ENCODE assay signal across 1 cellular context in genomic region chr6:157787080-157787479, GRCh38.
TF ChIP-seq lines count a peak whose summit lies in the region.

No MANE protein-coding gene starts in this region.

TF ChIP-seq in HepG2, 621 proteins besides CTCF, POLR2A, EP300 and RAD21 (continued from another document):
- TF ChIP-seq, protein P1, sequence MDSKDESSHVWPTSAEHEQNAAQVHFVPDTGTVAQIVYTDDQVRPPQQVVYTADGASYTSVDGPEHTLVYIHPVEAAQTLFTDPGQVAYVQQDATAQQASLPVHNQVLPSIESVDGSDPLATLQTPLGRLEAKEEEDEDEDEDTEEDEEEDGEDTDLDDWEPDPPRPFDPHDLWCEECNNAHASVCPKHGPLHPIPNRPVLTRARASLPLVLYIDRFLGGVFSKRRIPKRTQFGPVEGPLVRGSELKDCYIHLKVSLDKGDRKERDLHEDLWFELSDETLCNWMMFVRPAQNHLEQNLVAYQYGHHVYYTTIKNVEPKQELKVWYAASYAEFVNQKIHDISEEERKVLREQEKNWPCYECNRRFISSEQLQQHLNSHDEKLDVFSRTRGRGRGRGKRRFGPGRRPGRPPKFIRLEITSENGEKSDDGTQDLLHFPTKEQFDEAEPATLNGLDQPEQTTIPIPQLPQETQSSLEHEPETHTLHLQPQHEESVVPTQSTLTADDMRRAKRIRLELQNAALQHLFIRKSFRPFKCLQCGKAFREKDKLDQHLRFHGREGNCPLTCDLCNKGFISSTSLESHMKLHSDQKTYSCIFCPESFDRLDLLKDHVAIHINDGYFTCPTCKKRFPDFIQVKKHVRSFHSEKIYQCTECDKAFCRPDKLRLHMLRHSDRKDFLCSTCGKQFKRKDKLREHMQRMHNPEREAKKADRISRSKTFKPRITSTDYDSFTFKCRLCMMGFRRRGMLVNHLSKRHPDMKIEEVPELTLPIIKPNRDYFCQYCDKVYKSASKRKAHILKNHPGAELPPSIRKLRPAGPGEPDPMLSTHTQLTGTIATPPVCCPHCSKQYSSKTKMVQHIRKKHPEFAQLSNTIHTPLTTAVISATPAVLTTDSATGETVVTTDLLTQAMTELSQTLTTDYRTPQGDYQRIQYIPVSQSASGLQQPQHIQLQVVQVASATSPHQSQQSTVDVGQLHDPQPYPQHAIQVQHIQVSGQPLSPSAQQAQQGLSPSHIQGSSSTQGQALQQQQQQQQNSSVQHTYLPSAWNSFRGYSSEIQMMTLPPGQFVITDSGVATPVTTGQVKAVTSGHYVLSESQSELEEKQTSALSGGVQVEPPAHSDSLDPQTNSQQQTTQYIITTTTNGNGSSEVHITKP (CRISPR knock-in tag; IDR thresholded peaks at IDR 0.05; ENCODE audit: low read depth) = no peak
- 0 out of 2 replicates have a peak, but pooled peaks have one; percentile 16 for TF ChIP-seq AHDC1 (CRISPR knock-in tag; IDR thresholded peaks at IDR 0.05; ENCODE audit: borderline replicate concordance)
- TF ChIP-seq, protein P2, sequence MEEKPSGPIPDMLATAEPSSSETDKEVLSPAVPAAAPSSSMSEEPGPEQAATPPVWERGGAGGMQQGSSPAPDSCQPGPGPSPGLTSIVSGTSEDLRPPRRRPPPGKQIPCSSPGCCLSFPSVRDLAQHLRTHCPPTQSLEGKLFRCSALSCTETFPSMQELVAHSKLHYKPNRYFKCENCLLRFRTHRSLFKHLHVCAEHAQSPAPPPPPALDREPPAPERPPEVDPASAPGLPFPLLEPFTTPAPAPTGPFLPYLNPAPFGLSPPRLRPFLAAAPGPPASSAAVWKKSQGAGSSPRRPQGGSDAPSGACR (CRISPR knock-in tag; IDR thresholded peaks at IDR 0.05) = no peak
- no peak for TF ChIP-seq SP4 (CRISPR knock-in tag; IDR thresholded peaks at IDR 0.05)
- TF ChIP-seq AGO2 (optimal IDR thresholded peaks at IDR 0.05; ENCODE audit: low read depth, low read length) = no peak
- TF ChIP-seq, protein P3, sequence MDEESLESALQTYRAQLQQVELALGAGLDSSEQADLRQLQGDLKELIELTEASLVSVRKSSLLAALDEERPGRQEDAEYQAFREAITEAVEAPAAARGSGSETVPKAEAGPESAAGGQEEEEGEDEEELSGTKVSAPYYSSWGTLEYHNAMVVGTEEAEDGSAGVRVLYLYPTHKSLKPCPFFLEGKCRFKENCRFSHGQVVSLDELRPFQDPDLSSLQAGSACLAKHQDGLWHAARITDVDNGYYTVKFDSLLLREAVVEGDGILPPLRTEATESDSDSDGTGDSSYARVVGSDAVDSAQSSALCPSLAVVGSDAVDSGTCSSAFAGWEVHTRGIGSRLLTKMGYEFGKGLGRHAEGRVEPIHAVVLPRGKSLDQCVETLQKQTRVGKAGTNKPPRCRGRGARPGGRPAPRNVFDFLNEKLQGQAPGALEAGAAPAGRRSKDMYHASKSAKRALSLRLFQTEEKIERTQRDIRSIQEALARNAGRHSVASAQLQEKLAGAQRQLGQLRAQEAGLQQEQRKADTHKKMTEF (CRISPR knock-in tag; IDR thresholded peaks at IDR 0.05) = peak; percentile 34; the same call in 1 of the 2 replicates
- no peak for TF ChIP-seq ZNF343 (CRISPR knock-in tag; IDR thresholded peaks at IDR 0.05)
- TF ChIP-seq TBL1XR1 (IDR thresholded peaks at IDR 0.05; ENCODE audit: borderline replicate concordance, low read length, partially characterized antibody) = no peak
TF ChIP-seq in HepG2: peak in this region for 34.
